9 cellular contexts compared by ENCODE assay signal in genomic region chr4:142406051-142406549, GRCh38.
DNase-seq lines count a peak whose midpoint lies in the region; ATAC-seq and TF ChIP-seq lines count a peak whose summit lies in the region.
"Had no signal": no experiment of that assay in that cellular context is flagged by ENCODE, and none has a peak within 500 bp of the region (broad histone marks: within the 10 kb centered on the region; RNA-seq: fewer than 3 reads in every experiment).

No MANE protein-coding gene starts in this region.

- no peaks in the 10 kb centered on the region for H3K27me3 ChIP-seq in RWPE2 (ENCODE audit: insufficient read depth, poor library complexity, severe bottlenecking)
- H3K27me3 ChIP-seq in esophagus (ENCODE audit: control insufficient read depth in 1 of 2, insufficient read depth in 2 of 2, low read length in 2 of 2), result no peaks in the 10 kb centered on the region
- H3K27me3 ChIP-seq in smooth muscle cell (ENCODE audit: low read depth), result no peaks in the 10 kb centered on the region
- H3K27me3 ChIP-seq: neutrophil had no signal

- ATAC-seq in RWPE2 (ENCODE audit: low read depth) (peak; percentile 61), GM19351 (IDR thresholded peaks at IDR 0.05; ENCODE audit: unreplicated experiment) (no peak)

- H3K4me2 ChIP-seq in smooth muscle cell, result peak overlapping the region; percentile 95

- peak overlapping the region; percentile 99 for H3K27ac ChIP-seq in RWPE2 (ENCODE audit: poor library complexity, severe bottlenecking)
- H3K27ac ChIP-seq in esophagus (ENCODE audit: low read depth in 2 of 2, low read length in 1 of 2), result peak overlapping the region; percentile 5 to 40
- H3K27ac ChIP-seq in smooth muscle cell (ENCODE audit: low read depth), result peak overlapping the region; percentile 91
- H3K27ac ChIP-seq: neutrophil had no signal

- H2AFZ ChIP-seq in smooth muscle cell (ENCODE audit: low read depth), result no peak overlapping the region

- DNase-seq in H4 (ENCODE audit: low spot score) (peak; percentile 57), RWPE2 (ENCODE audit: low spot score) (no peak), smooth muscle cell (lab: John Stamatoyannopoulos, UW; ENCODE audit: unreplicated experiment) (no peak), ecto neural progenitor cell (ENCODE audit: low spot score) (no peak), NCI-H1436 treated with DMSO at 0.1 percent for 48 hours (lab: John Stamatoyannopoulos, UW) (no peak), GM19238 (ENCODE audit: insufficient read length, low spot score) (no peak)

- peak overlapping the region; percentile 70 for H3K9ac ChIP-seq in smooth muscle cell (ENCODE audit: low read depth)

- no peaks in the 10 kb centered on the region for H3K79me2 ChIP-seq in smooth muscle cell (ENCODE audit: low read depth)

- no peaks in the 10 kb centered on the region for H4K20me1 ChIP-seq in smooth muscle cell (ENCODE audit: low read depth)

- H3F3A ChIP-seq in smooth muscle cell (ENCODE audit: low read depth), result peaks cover 4% of the 10 kb centered on the region

- WGBS in esophagus, 2 donors, result 51 to 62% methylated on average over 5 of the region's 5 CpGs
- 50% methylated on average over 5 of the region's 5 CpGs for WGBS in smooth muscle cell (ENCODE audit: low lambda C conversion rate)

- H3K4me3 ChIP-seq in RWPE2 (ENCODE audit: severe bottlenecking), result peak overlapping the region; percentile 54
- no peak overlapping the region for H3K4me3 ChIP-seq in esophagus (ENCODE audit: low read depth in 1 of 2, low read length in 2 of 2)
- H3K4me3 ChIP-seq in smooth muscle cell, result peak overlapping the region; percentile 62

- H3K9me3 ChIP-seq in RWPE2 (ENCODE audit: severe bottlenecking), result no peaks in the 10 kb centered on the region
- H3K9me3 ChIP-seq in esophagus (ENCODE audit: control insufficient read depth in 2 of 2, insufficient read depth in 1 of 2, low read depth in 1 of 2, low read length in 1 of 2), result no peaks in the 10 kb centered on the region
- H3K9me3 ChIP-seq in smooth muscle cell (replicated peaks; ENCODE audit: low read depth), result no peaks in the 10 kb centered on the region
- H3K9me3 ChIP-seq: neutrophil had no signal

- TF ChIP-seq CTCF in RWPE2 (IDR thresholded peaks at IDR 0.05; ENCODE audit: poor library complexity, severe bottlenecking) (no peak), smooth muscle cell (IDR thresholded peaks at IDR 0.05; ENCODE audit: borderline replicate concordance, insufficient read depth, poor library complexity, severe bottlenecking) (no peak)

- H3K4me1 ChIP-seq in RWPE2 (ENCODE audit: insufficient read depth, poor library complexity, severe bottlenecking), result peaks cover 55% of the 10 kb centered on the region
- no peaks in the 10 kb centered on the region for H3K4me1 ChIP-seq in esophagus (ENCODE audit: control insufficient read depth in 2 of 2, insufficient read depth in 2 of 2, low read length in 1 of 2)
- peaks cover 31% of the 10 kb centered on the region for H3K4me1 ChIP-seq in smooth muscle cell (ENCODE audit: low read depth)

- peaks cover 24% of the 10 kb centered on the region for H3K36me3 ChIP-seq in RWPE2 (ENCODE audit: low read depth)
- H3K36me3 ChIP-seq in esophagus (ENCODE audit: control insufficient read depth in 2 of 2, insufficient read depth in 2 of 2, low read length in 1 of 2), result no peaks in the 10 kb centered on the region
- H3K36me3 ChIP-seq in smooth muscle cell (ENCODE audit: low read depth), result no peaks in the 10 kb centered on the region
- H3K36me3 ChIP-seq: neutrophil had no signal

Comparison
In these comparisons a context has a peak if more than half of its experiments do, and no peak if none do; other contexts are left out.
1. H3K27ac ChIP-seq: peak in every context shown above with its lines; median percentile 99 in RWPE2; 91 in smooth muscle cell; 22 in esophagus.
2. H3K4me3 ChIP-seq: peak in RWPE2 (single experiment) and smooth muscle cell (single experiment); none in esophagus (0 of 2).